In the genomic region with DNA sequence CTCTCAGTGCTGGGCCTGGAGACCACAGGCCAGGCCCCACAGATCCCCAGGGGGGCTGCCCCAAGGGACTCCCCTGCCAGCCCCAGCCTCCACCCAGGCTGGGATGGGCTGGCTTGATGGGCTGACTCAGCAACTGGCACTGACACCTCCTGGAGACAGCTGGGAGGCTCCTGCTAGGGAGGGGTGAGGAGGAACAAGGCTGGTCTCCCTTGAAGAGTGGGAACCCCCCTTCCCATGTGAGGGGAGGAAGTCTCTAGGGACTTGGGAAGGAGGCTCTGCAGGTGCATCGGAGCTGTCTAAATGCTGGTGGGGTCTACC, we compare ENCODE assay signal across 7 cellular contexts. TPM values are rescaled to one million over a fixed set of nuclear protein-coding genes. Genes with fewer than 3 reads are reported as not detected.
A peak's percentile ranks its signal among the peaks of the same experiment; 100 is the strongest.
DNase-seq lines count a peak whose midpoint lies in the region; ATAC-seq, FAIRE-seq and TF ChIP-seq lines count a peak whose summit lies in the region.

No MANE protein-coding gene starts in this region.

- H3K27me3 ChIP-seq in endodermal cell (ENCODE audit: control insufficient read depth, insufficient read depth, low read length, poor library complexity, severe bottlenecking): no peaks in the 10 kb centered on the region
- H3K27me3 ChIP-seq in rectal smooth muscle tissue (ENCODE audit: control insufficient read depth, insufficient read depth, low read length): no peaks in the 10 kb centered on the region

- no peak for TF ChIP-seq POLR2A in GM12892 (IDR thresholded peaks at IDR 0.05; ENCODE audit: low read depth, low read length)

- H3K9ac ChIP-seq in endodermal cell (ENCODE audit: extremely low read depth, low read length, poor library complexity, severe bottlenecking) (no peak overlapping the region), rectal smooth muscle tissue (ENCODE audit: low read length) (no peak overlapping the region)

- TF ChIP-seq CTCF in endodermal cell (conservative IDR thresholded peaks at IDR 0.05): no peak

- no peaks in the 10 kb centered on the region for H3K27me3 Mint-ChIP-seq in endodermal cell (ENCODE audit: insufficient read depth)

- peak overlapping the region; percentile 55 for H3K27ac Mint-ChIP-seq in endodermal cell

- no peaks in the 10 kb centered on the region for H3K9me3 Mint-ChIP-seq in endodermal cell

- peaks cover 44% of the 10 kb centered on the region for H3K36me3 ChIP-seq in endodermal cell (ENCODE audit: control insufficient read depth, insufficient read depth, low read length)
- no peaks in the 10 kb centered on the region for H3K36me3 ChIP-seq in rectal smooth muscle tissue (ENCODE audit: control insufficient read depth, insufficient read depth, low read length)

- H3K27ac ChIP-seq in endodermal cell (ENCODE audit: low read depth, low read length) (no peak overlapping the region), rectal smooth muscle tissue (ENCODE audit: low read depth, low read length) (no peak overlapping the region)

- ATAC-seq in GM21737 (IDR thresholded peaks at IDR 0.05; ENCODE audit: unreplicated experiment): peak; percentile 26

- peaks cover 9% of the 10 kb centered on the region for H3K36me3 Mint-ChIP-seq in endodermal cell (ENCODE audit: low read depth)

- no peaks in the 10 kb centered on the region for H3K9me3 ChIP-seq in endodermal cell (ENCODE audit: control insufficient read depth, low read length)

- FAIRE-seq in GM12892 (lab: Jason Lieb, UNC): no peak

- no peak overlapping the region for H3K4me3 ChIP-seq in endodermal cell (ENCODE audit: low read length)
- peak overlapping the region; percentile 21 for H3K4me3 ChIP-seq in rectal smooth muscle tissue (ENCODE audit: low read length)

- 100% methylated on average over 1 of the region's 1 CpG; no CpG with 5 or more reads in 1 of the 2 experiments for WGBS in endodermal cell (ENCODE audit: insufficient coverage in 1 of 2, insufficient read length in 1 of 2), 2 experiments

- H3K4me1 ChIP-seq in endodermal cell (ENCODE audit: control insufficient read depth, insufficient read depth, low read length): peaks cover 36% of the 10 kb centered on the region
- no peaks in the 10 kb centered on the region for H3K4me1 ChIP-seq in rectal smooth muscle tissue (ENCODE audit: control insufficient read depth, insufficient read depth, low read length)

- H3K4me1 Mint-ChIP-seq in endodermal cell: peaks cover 36% of the 10 kb centered on the region

- DNase-seq in NCI-H2171 treated with DMSO at 0.1 percent for 48 hours (lab: John Stamatoyannopoulos, UW): peak; percentile 87
- no peak for DNase-seq in endodermal cell
- no peak for DNase-seq in NCI-H1105 treated with DMSO at 0.1 percent for 48 hours (lab: John Stamatoyannopoulos, UW)
- DNase-seq in NCI-H748 (lab: John Stamatoyannopoulos, UW; ENCODE audit: unreplicated experiment): no peak
- DNase-seq in GM12892 (ENCODE audit: insufficient read length): no peak

- no peak overlapping the region for H3K4me3 Mint-ChIP-seq in endodermal cell

RNA-seq across cellular contexts. Expression of a gene that starts 10.4 kb away (rescaled TPM):
- 100 to 1,000 TPM; 116 to 138 TPM for total RNA-seq in endodermal cell
- 82.4 TPM for polyA plus RNA-seq in endodermal cell (2013, experiment 1 of 2)
- 82.8 TPM for polyA plus RNA-seq in endodermal cell (2013, experiment 2 of 2)
- polyA plus RNA-seq in GM12892 (2012; ENCODE audit: missing spikeins): 26.2 TPM

RNA-seq across cellular contexts. Expression of a gene that starts 17.3 kb away (rescaled TPM):
- 10 to 100 TPM; 58.3 to 77.3 TPM for total RNA-seq in endodermal cell
- polyA plus RNA-seq in endodermal cell (2013, experiment 1 of 2): 52.6 TPM
- 39.7 TPM for polyA plus RNA-seq in endodermal cell (2013, experiment 2 of 2)
- 36.4 TPM for polyA plus RNA-seq in GM12892 (2012; ENCODE audit: missing spikeins)

RNA-seq across cellular contexts. Expression of a gene that starts 21.7 kb away (rescaled TPM):
- total RNA-seq in endodermal cell: 1 to 10 TPM; 6.8 to 8.4 TPM
- 1.8 TPM for polyA plus RNA-seq in endodermal cell (2013, experiment 1 of 2)
- 2.0 TPM for polyA plus RNA-seq in endodermal cell (2013, experiment 2 of 2)
- polyA plus RNA-seq in GM12892 (2012; ENCODE audit: missing spikeins): 10.3 TPM

RNA-seq across cellular contexts. Expression of a gene that starts 46.1 kb away (rescaled TPM):
- total RNA-seq in endodermal cell: not detected
- polyA plus RNA-seq in endodermal cell (2013, experiment 1 of 2): not detected
- not detected for polyA plus RNA-seq in endodermal cell (2013, experiment 2 of 2)
- not detected for polyA plus RNA-seq in GM12892 (2012; ENCODE audit: missing spikeins)
